Comparison of ENCODE assay signal across 12 cellular contexts in the genomic region with DNA sequence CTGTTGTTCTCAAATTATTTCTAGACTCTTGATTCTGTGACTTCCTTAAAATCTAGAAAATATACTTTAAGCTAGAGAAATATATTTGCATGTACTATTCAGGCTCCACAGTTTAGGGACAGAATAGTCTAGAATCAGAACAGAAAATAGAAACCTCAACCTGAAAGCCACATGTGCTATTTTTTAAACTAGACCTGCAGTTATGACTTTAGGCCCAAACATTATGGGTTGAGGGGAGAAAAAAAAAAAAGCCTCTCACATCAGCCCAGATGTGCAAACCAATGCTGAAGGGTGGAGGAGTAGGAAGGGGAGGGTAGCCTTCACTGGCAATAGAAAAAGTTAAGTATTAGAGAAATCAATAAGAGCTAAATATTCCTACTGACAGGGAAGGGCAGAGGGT. TPM values are rescaled to one million over a fixed set of nuclear protein-coding genes. Genes with fewer than 3 reads are reported as not detected.
A peak's percentile ranks its signal among the peaks of the same experiment; 100 is the strongest.
DNase-seq lines count a peak whose midpoint lies in the region; ATAC-seq, FAIRE-seq and TF ChIP-seq lines count a peak whose summit lies in the region.
"Had no signal": no experiment of that assay in that cellular context is flagged by ENCODE, and none has a peak within 500 bp of the region (broad histone marks: within the 10 kb centered on the region; RNA-seq: fewer than 3 reads in every experiment).

No MANE protein-coding gene starts in this region.

- H3K27me3 ChIP-seq in HL-60 (ENCODE audit: insufficient read depth, poor library complexity, severe bottlenecking): no peaks in the 10 kb centered on the region
- H3K27me3 ChIP-seq: BLaER1 had no signal

- H3K4me3 ChIP-seq in GM12864 (ENCODE audit: low read depth, low read length): no peak overlapping the region
- H3K4me3 ChIP-seq in HL-60 (replicated peaks; ENCODE audit: insufficient read depth, low read length): no peak overlapping the region
- H3K4me3 ChIP-seq: BLaER1 had no signal

- DNase-seq in GM12864 (ENCODE audit: low read depth): peak; percentile 88
- no peak for DNase-seq in HL-60 (ENCODE audit: low read depth in 1 of 2, low spot score in 1 of 2)
- no peak for DNase-seq in posterior cingulate gyrus
- DNase-seq in GF-D8 (lab: John Stamatoyannopoulos, UW): no peak
- DNase-seq in GM12891 (ENCODE audit: insufficient read length, low spot score): no peak
- DNase-seq in NCI-H146 (lab: John Stamatoyannopoulos, UW): no peak
- DNase-seq: activated naive CD4-positive, alpha-beta T cell treated with anti-CD3 and anti-CD28 coated beads, Interleukin-2, amount 10 ng/mL, durations not matched to agents 7 days and 5 days; nucleus accumbens; T1000 had no signal

- no peak for TF ChIP-seq POLR2A in GM12891 (IDR thresholded peaks at IDR 0.05; ENCODE audit: low read depth, low read length)

- TF ChIP-seq CTCF in GM12864 (IDR thresholded peaks at IDR 0.05; ENCODE audit: low read depth, low read length, missing control alignments) (no peak), HL-60 (IDR thresholded peaks at IDR 0.05; ENCODE audit: insufficient read depth, low read length) (no peak)

- H3K27ac ChIP-seq in HL-60 (replicated peaks): peak overlapping the region; percentile 77
- H3K27ac ChIP-seq: BLaER1 had no signal

- ATAC-seq in GM19351 (IDR thresholded peaks at IDR 0.05; ENCODE audit: unreplicated experiment) (peak; percentile 51), HG02852 (IDR thresholded peaks at IDR 0.05; ENCODE audit: unreplicated experiment) (peak; percentile 42)

- no peak for FAIRE-seq in GM12891 (lab: Jason Lieb, UNC)

- intact Hi-C loops in posterior cingulate gyrus (cut with DNase I): no loop called here

TF ChIP-seq in GM12891, 5 proteins besides CTCF, POLR2A, EP300 and RAD21:
- TF ChIP-seq TAF1 (IDR thresholded peaks at IDR 0.05; ENCODE audit: low read depth, low read length): no peak
- TF ChIP-seq PAX5 (IDR thresholded peaks at IDR 0.05; ENCODE audit: insufficient read depth, low read length, severe bottlenecking): no peak
- no peak for TF ChIP-seq SPI1 (IDR thresholded peaks at IDR 0.05; ENCODE audit: low read depth, low read length)
- no peak for TF ChIP-seq POU2F2 (IDR thresholded peaks at IDR 0.05; ENCODE audit: low read depth, low read length)

RNA-seq across cellular contexts. Expression of gene ELL2, which starts 35.7 kb away (rescaled TPM):
- polyA plus RNA-seq in GM12891 (2012; ENCODE audit: low read depth, missing spikeins): 19.1 TPM
